Comparison of ENCODE assay signal across 5 cellular contexts in genomic region chr1:53529555-53529954, GRCh38.
"Had no signal": no experiment of that assay in that cellular context is flagged by ENCODE, and none has a peak within 500 bp of the region (broad histone marks: within the 10 kb centered on the region; RNA-seq: fewer than 3 reads in every experiment).

No MANE protein-coding gene starts in this region.

- H3K27ac ChIP-seq: HL-60 had no signal

- H3K4me3 ChIP-seq: K562 had no signal

- ATAC-seq: HepG2, K562 had no signal

- DNase-seq: IMR-90, KBM-7 had no signal
